In the genomic region with DNA sequence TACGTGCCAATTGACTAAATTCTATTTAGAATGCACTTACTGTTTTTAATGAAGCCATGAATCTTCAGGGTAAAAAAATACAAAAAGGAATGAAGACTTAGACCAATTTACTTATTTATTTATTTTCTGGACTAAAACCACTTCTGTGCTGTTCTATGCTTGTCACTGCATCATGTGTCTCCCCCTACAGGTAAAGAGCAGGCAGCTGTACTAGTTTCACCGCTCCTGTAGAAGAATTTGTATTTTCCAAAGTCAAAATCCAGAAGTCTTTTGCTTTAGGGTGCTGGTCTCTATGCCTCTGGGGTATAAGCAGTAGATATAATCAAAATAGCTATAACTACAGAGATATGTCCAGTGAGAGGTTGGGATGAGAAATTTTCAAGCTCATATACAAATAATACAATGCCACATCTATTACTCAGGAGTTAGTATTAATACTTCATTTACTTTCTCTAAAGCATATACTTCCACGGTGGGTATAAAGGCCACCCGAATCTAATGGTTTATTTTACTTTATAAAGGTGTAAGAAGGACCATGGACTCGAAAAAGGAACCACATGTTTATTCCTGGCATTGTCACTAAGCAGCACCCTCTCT, we compare ENCODE assay signal across 8 cellular contexts.
A peak's percentile ranks its signal among the peaks of the same experiment; 100 is the strongest.
DNase-seq lines count a peak whose midpoint lies in the region; ATAC-seq and TF ChIP-seq lines count a peak whose summit lies in the region.

No MANE protein-coding gene starts in this region.

- no peak overlapping the region for H3K4me3 ChIP-seq in prostate gland

- H3K4me3 Mint-ChIP-seq in activated CD8-positive, alpha-beta T cell treated with anti-CD3 and anti-CD28 coated beads, Interleukin-2, amount 10 ng/mL, durations not matched to agents 7 days and 5 days: no peak overlapping the region

- H3K9me3 Mint-ChIP-seq in activated CD8-positive, alpha-beta T cell treated with anti-CD3 and anti-CD28 coated beads, Interleukin-2, amount 10 ng/mL, durations not matched to agents 7 days and 5 days (ENCODE audit: insufficient read depth): no peaks in the 10 kb centered on the region

- H3K27me3 Mint-ChIP-seq in activated CD8-positive, alpha-beta T cell treated with anti-CD3 and anti-CD28 coated beads, Interleukin-2, amount 10 ng/mL, durations not matched to agents 7 days and 5 days (ENCODE audit: low read depth): no peaks in the 10 kb centered on the region

- H3K27ac ChIP-seq in prostate gland: no peak overlapping the region

- intact Hi-C loops in Right ventricle myocardium inferior (cut with DNase I): loop anchor here (2.0 to 5.0 kb wide), 3 partner anchors 47 to 282 kb away; no protein-coding TSS in a partner anchor
- intact Hi-C loops in cardiac septum (cut with DNase I): loop anchor here (2.0 to 5.0 kb wide), 2 partner anchors 138 to 287 kb away; no protein-coding TSS in a partner anchor
- intact Hi-C loops in prostate gland (cut with DNase I): loop anchor here (2.0 kb wide), 1 partner anchor 288 kb away; no protein-coding TSS in a partner anchor

- peak; percentile 79 for ATAC-seq in Right ventricle myocardium inferior
- ATAC-seq in HG02759 (IDR thresholded peaks at IDR 0.05; ENCODE audit: unreplicated experiment): peak; percentile 35
- peak; percentile 88 for ATAC-seq in activated CD8-positive, alpha-beta T cell treated with anti-CD3 and anti-CD28 coated beads, Interleukin-2, amount 10 ng/mL, durations not matched to agents 7 days and 5 days
- ATAC-seq in GM21381 (IDR thresholded peaks at IDR 0.05; ENCODE audit: unreplicated experiment): no peak

- CTCF ChIA-PET in activated CD8-positive, alpha-beta T cell treated with anti-CD3 and anti-CD28 coated beads, Interleukin-2, amount 10 ng/mL, durations not matched to agents 7 days and 5 days (lab: Charles Lee): interaction anchor here (0.7 to 9.2 kb wide), 55 partner anchors 9 to 303 kb away, joined by 3 to 234 read pairs (median 8); no protein-coding TSS in a partner anchor

- no peak for TF ChIP-seq POLR2A in prostate gland (IDR thresholded peaks at IDR 0.05)

- no peaks in the 10 kb centered on the region for H3K36me3 ChIP-seq in prostate gland

- no peak overlapping the region for H3K27ac Mint-ChIP-seq in activated CD8-positive, alpha-beta T cell treated with anti-CD3 and anti-CD28 coated beads, Interleukin-2, amount 10 ng/mL, durations not matched to agents 7 days and 5 days

- peaks cover 41% of the 10 kb centered on the region for H3K4me1 Mint-ChIP-seq in activated CD8-positive, alpha-beta T cell treated with anti-CD3 and anti-CD28 coated beads, Interleukin-2, amount 10 ng/mL, durations not matched to agents 7 days and 5 days (ENCODE audit: low read depth)

- no peaks in the 10 kb centered on the region for H3K27me3 ChIP-seq in prostate gland (replicated peaks; ENCODE audit: insufficient read depth)

- H3K9me3 ChIP-seq in prostate gland: no peaks in the 10 kb centered on the region

- 59% methylated on average over 5 of the region's 5 CpGs for WGBS in prostate gland

- peak; percentile 46 to 74 (median 61) for TF ChIP-seq CTCF in prostate gland (IDR thresholded peaks at IDR 0.05)

- H3K36me3 Mint-ChIP-seq in activated CD8-positive, alpha-beta T cell treated with anti-CD3 and anti-CD28 coated beads, Interleukin-2, amount 10 ng/mL, durations not matched to agents 7 days and 5 days (ENCODE audit: low read depth): peaks cover 3% of the 10 kb centered on the region

- H3K4me1 ChIP-seq in prostate gland (replicated peaks): no peaks in the 10 kb centered on the region

- POLR2A ChIA-PET in activated CD8-positive, alpha-beta T cell treated with anti-CD3 and anti-CD28 coated beads, Interleukin-2, amount 10 ng/mL, durations not matched to agents 7 days and 5 days (lab: Charles Lee): interaction anchor here (0.7 to 3.0 kb wide), 4 partner anchors 46 to 140 kb away, joined by 3 to 22 read pairs (median 10); no protein-coding TSS in a partner anchor

- DNase-seq in Right ventricle myocardium inferior (ENCODE audit: missing footprints) (no peak), cardiac septum (ENCODE audit: low spot score) (no peak), NCI-H345 treated with DMSO at 0.1 percent for 48 hours (lab: John Stamatoyannopoulos, UW; ENCODE audit: unreplicated experiment) (peak; percentile 17), germinal center (ENCODE audit: low spot score) (peak; percentile 33), prostate gland (ENCODE audit: low spot score) (peak; percentile 22)
- peak; percentile 64 for DNase-seq in activated CD8-positive, alpha-beta T cell treated with anti-CD3 and anti-CD28 coated beads, Interleukin-2, amount 10 ng/mL, durations not matched to agents 7 days and 5 days

Comparison
In these comparisons a context has a peak if more than half of its experiments do, and no peak if none do; other contexts are left out.
1. DNase-seq: peak in NCI-H345 treated with DMSO at 0.1 percent for 48 hours (single experiment), activated CD8-positive, alpha-beta T cell treated with anti-CD3 and anti-CD28 coated beads, Interleukin-2, amount 10 ng/mL, durations not matched to agents 7 days and 5 days (single experiment), germinal center (single experiment) and prostate gland (single experiment); none in Right ventricle myocardium inferior (single experiment) and cardiac septum (single experiment).